Comparison of ENCODE assay signal across 15 cellular contexts in genomic region chr2:170307052-170307451, GRCh38.
DNase-seq lines count a peak whose midpoint lies in the region; ATAC-seq, FAIRE-seq and TF ChIP-seq lines count a peak whose summit lies in the region.
"Had no signal": no experiment of that assay in that cellular context is flagged by ENCODE, and none has a peak within 500 bp of the region (broad histone marks: within the 10 kb centered on the region; RNA-seq: fewer than 3 reads in every experiment).

No MANE protein-coding gene starts in this region.

- DNase-seq in HepG2 (ENCODE audit: low spot score) (peak; percentile 19), right lobe of liver (no peak), bronchial epithelial cell (ENCODE audit: low read depth) (peak; percentile 64), left lung (no peak), type B pancreatic cell (ENCODE audit: extremely low spot score, unreplicated experiment) (no peak), foreskin keratinocyte (no peak)
- DNase-seq in central memory CD4-positive, alpha-beta T cell: no peak
- DNase-seq: Caco-2; CD8-positive, alpha-beta memory T cell; GOT3; H9 had no signal

- TF ChIP-seq EP300 in HepG2 (IDR thresholded peaks at IDR 0.05; ENCODE audit: low read depth in 2 of 2, low read length in 2 of 2) (no peak), HepG2 (CRISPR knock-in tag; IDR thresholded peaks at IDR 0.05; ENCODE audit: borderline replicate concordance) (no peak)

- no peak for TF ChIP-seq RAD21 in HepG2 (CRISPR knock-in tag; IDR thresholded peaks at IDR 0.05)

- no peaks in the 10 kb centered on the region for H3K36me3 Mint-ChIP-seq in type B pancreatic cell
- H3K36me3 Mint-ChIP-seq: CD14-positive monocyte; CD8-positive, alpha-beta memory T cell had no signal

- POLR2A ChIA-PET in HepG2 (lab: Yijun Ruan, JAX): no interaction called here

- TF ChIP-seq POLR2A in HepG2 (IDR thresholded peaks at IDR 0.05; ENCODE audit: insufficient read depth in 1 of 2, low read depth in 2 of 2, low read length in 2 of 2): no peak
- TF ChIP-seq POLR2A in right lobe of liver (IDR thresholded peaks at IDR 0.05): no peak

- no peaks in the 10 kb centered on the region for H3K9me3 Mint-ChIP-seq in type B pancreatic cell
- H3K9me3 Mint-ChIP-seq: CD14-positive monocyte; CD8-positive, alpha-beta memory T cell; H9 had no signal

- WGBS in HepG2 (ENCODE audit: low lambda C conversion rate): 0% methylated on average over 2 of the region's 2 CpGs
- WGBS in right lobe of liver (ENCODE audit: insufficient coverage, low coverage, low lambda C conversion rate, missing lambda C conversion rate): 58% methylated on average over 2 of the region's 2 CpGs

- H3K9ac ChIP-seq in HepG2 (ENCODE audit: insufficient read depth, low read depth, low read length): no peak overlapping the region

- no peak overlapping the region for H2AFZ ChIP-seq in HepG2 (ENCODE audit: low read length)

- H3K9me3 ChIP-seq in HepG2 (ENCODE audit: low read length): no peaks in the 10 kb centered on the region
- no peaks in the 10 kb centered on the region for H3K9me3 ChIP-seq in right lobe of liver
- no peaks in the 10 kb centered on the region for H3K9me3 ChIP-seq in left lung
- H3K9me3 ChIP-seq: Caco-2 had no signal

- H3K4me2 ChIP-seq in HepG2 (ENCODE audit: low read depth, low read length): no peak overlapping the region

- in situ Hi-C loops in HepG2 (cut with HindIII; ENCODE audit: extremely low pct_ligation_motif_present, low pct_unique_long_range_greater_than_20kb): no loop called here

- CTCF ChIA-PET in HepG2 (lab: Yijun Ruan, JAX; ENCODE audit: low intra/inter-chr PET ratio, low total read pairs): no interaction called here

- no peak overlapping the region for H3K4me3 ChIP-seq in HepG2 (replicated peaks in 1 of 3; ENCODE audit: insufficient read depth in 1 of 3, low read depth in 2 of 3, low read length in 3 of 3)
- no peak overlapping the region for H3K4me3 ChIP-seq in right lobe of liver
- H3K4me3 ChIP-seq in bronchial epithelial cell (ENCODE audit: low read depth, low read length): no peak overlapping the region
- H3K4me3 ChIP-seq in left lung: no peak overlapping the region

- TF ChIP-seq CTCF in HepG2 (CRISPR knock-in tag; IDR thresholded peaks at IDR 0.05) (no peak), right lobe of liver (IDR thresholded peaks at IDR 0.05) (no peak), bronchial epithelial cell (IDR thresholded peaks at IDR 0.05; ENCODE audit: insufficient read depth, low read length, severe bottlenecking) (no peak), left lung (IDR thresholded peaks at IDR 0.05) (no peak), type B pancreatic cell (conservative IDR thresholded peaks at IDR 0.05) (no peak), foreskin keratinocyte (conservative IDR thresholded peaks at IDR 0.05) (no peak)

- H3K4me1 ChIP-seq in HepG2 (ENCODE audit: insufficient read depth, low read length): peaks cover 10% of the 10 kb centered on the region; the same call in 1 of the 2 replicates
- peaks cover 0 to 20% (median 0%) of the 10 kb centered on the region in 4 donors for H3K4me1 ChIP-seq in right lobe of liver
- H3K4me1 ChIP-seq in left lung: no peaks in the 10 kb centered on the region
- no peaks in the 10 kb centered on the region for H3K4me1 ChIP-seq in foreskin keratinocyte

- H3K27me3 ChIP-seq in HepG2 (ENCODE audit: control insufficient read depth in 1 of 2, insufficient read depth in 2 of 2, low read length in 2 of 2): no peaks in the 10 kb centered on the region; a peak in 1 of 5 replicates
- no peaks in the 10 kb centered on the region for H3K27me3 ChIP-seq in right lobe of liver
- no peaks in the 10 kb centered on the region for H3K27me3 ChIP-seq in bronchial epithelial cell (ENCODE audit: control insufficient read depth, insufficient read depth, low read length)
- no peaks in the 10 kb centered on the region for H3K27me3 ChIP-seq in left lung
- no peaks in the 10 kb centered on the region for H3K27me3 ChIP-seq in foreskin keratinocyte

- no peak for FAIRE-seq in HepG2 (lab: Jason Lieb, UNC)
- no peak for FAIRE-seq in bronchial epithelial cell (lab: Jason Lieb, UNC)

- H3K4me1 Mint-ChIP-seq in type B pancreatic cell (ENCODE audit: unreplicated experiment): peaks cover 8% of the 10 kb centered on the region
- H3K4me1 Mint-ChIP-seq: CD14-positive monocyte; CD8-positive, alpha-beta memory T cell had no signal

- no peak overlapping the region for H3K27ac ChIP-seq in HepG2 (ENCODE audit: extremely low read length, insufficient read depth, low read length)
- no peak overlapping the region for H3K27ac ChIP-seq in right lobe of liver
- H3K27ac ChIP-seq in left lung: no peak overlapping the region
- H3K27ac ChIP-seq in foreskin keratinocyte: no peak overlapping the region
- H3K27ac ChIP-seq: 22Rv1, HL-60 had no signal

- no peaks in the 10 kb centered on the region for H3K36me3 ChIP-seq in HepG2 (replicated peaks in 1 of 2; ENCODE audit: control insufficient read depth in 1 of 2, insufficient read depth in 2 of 2, low read length in 2 of 2)
- no peaks in the 10 kb centered on the region for H3K36me3 ChIP-seq in right lobe of liver
- no peaks in the 10 kb centered on the region for H3K36me3 ChIP-seq in bronchial epithelial cell (ENCODE audit: control insufficient read depth, insufficient read depth, low read length)
- H3K36me3 ChIP-seq in left lung: no peaks in the 10 kb centered on the region

- H4K20me1 ChIP-seq in HepG2 (ENCODE audit: insufficient read depth, low read length): no peaks in the 10 kb centered on the region

- ATAC-seq in HepG2 (peak; percentile 27; the same call in 1 of the 3 replicates), right lobe of liver (no peak), left lung (peak; percentile 57), HG03095 (IDR thresholded peaks at IDR 0.05; ENCODE audit: unreplicated experiment) (no peak), foreskin keratinocyte (no peak)

- intact Hi-C loops in HepG2 (cut with micrococcal nuclease; ENCODE audit: unreplicated experiment): no loop called here
- intact Hi-C loops in right lobe of liver (cut with DNase I): no loop called here
- intact Hi-C loops in left lung (cut with DNase I): no loop called here

- peaks cover 4% of the 10 kb centered on the region for H3K27me3 Mint-ChIP-seq in type B pancreatic cell

- H3K27ac Mint-ChIP-seq in type B pancreatic cell: peak overlapping the region; percentile 42
- H3K27ac Mint-ChIP-seq: CD14-positive monocyte; CD8-positive, alpha-beta memory T cell had no signal

- no peak overlapping the region for H3K4me3 Mint-ChIP-seq in type B pancreatic cell
- H3K4me3 Mint-ChIP-seq: CD14-positive monocyte; CD8-positive, alpha-beta memory T cell; H9 had no signal

- no TSS peak for BruUV-seq in HepG2 (replicated peaks; lab: Mats Ljungman, UMichigan)

- no peaks in the 10 kb centered on the region for H3K79me2 ChIP-seq in HepG2 (ENCODE audit: insufficient read depth, low read length)

TF ChIP-seq in HepG2, 621 proteins besides CTCF, POLR2A, EP300 and RAD21:
- TF ChIP-seq NR3C1 (CRISPR knock-in tag; IDR thresholded peaks at IDR 0.05): no peak
- TF ChIP-seq FOSL2 (CRISPR knock-in tag; IDR thresholded peaks at IDR 0.05): 0 out of 2 replicates have a peak, but pooled peaks have one; percentile 4

Comparison
In these comparisons a context has a peak if more than half of its experiments do, and no peak if none do; other contexts are left out.
1. ATAC-seq: peak in HepG2 (single experiment) and left lung (single experiment); none in right lobe of liver (0 of 4), HG03095 (single experiment) and foreskin keratinocyte (single experiment).
2. DNase-seq: peak in HepG2 (single experiment) and bronchial epithelial cell (single experiment); none in right lobe of liver (0 of 3), left lung (0 of 2), type B pancreatic cell (single experiment), foreskin keratinocyte (0 of 2) and central memory CD4-positive, alpha-beta T cell (single experiment).